In the genomic region with DNA sequence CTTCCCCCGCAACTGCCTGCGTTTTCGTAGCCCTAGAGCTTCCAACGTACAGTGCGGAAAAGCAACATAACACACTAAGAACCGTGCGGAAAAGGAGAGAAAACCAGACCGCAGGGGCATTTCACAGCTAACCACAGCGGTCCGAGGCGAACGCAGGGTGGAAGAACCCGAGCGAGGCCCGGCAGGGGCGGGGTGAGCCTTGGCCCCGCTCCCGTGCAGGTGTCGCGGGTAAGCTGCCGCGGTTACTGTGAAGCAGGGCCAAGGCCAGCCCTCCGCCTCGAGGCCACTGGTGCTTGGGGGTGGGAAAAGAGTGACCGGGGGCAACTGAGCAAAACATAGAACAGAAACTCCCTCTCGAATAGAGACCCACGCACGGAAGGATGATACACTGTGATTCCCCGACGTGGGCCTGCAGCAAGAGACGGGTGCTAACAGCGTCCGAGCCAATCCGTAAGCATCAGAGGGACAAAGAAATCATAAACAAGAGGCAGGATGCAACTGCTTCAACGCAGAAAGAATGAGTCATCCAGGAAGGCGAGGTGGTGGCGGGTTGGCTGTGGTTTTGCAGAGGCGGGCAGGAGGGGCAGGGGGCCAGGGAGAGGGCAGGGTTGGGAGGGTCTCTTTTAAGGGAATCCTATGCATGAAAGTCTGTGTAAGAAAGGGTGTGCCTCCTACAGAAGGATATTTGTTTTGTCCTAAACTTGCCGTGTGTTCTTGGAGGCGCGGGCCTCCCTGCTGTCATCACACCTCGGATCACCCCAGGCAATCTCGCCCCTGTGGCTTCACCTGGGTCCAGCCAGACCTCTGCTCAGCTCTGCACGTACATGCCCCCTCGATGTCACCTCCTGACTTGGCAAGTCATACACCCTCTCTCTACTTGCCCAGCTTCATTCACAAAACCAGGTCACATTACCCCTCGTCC, we compare ENCODE assay signal across 7 cellular contexts. TPM values are rescaled to one million over a fixed set of nuclear protein-coding genes. Genes with fewer than 3 reads are reported as not detected.
DNase-seq lines count a peak whose midpoint lies in the region; ATAC-seq lines count a peak whose summit lies in the region.

No MANE protein-coding gene starts in this region.

- H3K36me3 Mint-ChIP-seq in activated naive CD8-positive, alpha-beta T cell = peaks cover 2% of the 10 kb centered on the region
- H3K36me3 Mint-ChIP-seq in natural killer cell treated with Interleukin-12 subunit alpha and Interleukin-12 subunit beta and Interleukin-15 and Interleukin-18, amount 100 ng/mL, for 72 hours = no peaks in the 10 kb centered on the region

- peaks cover 22% of the 10 kb centered on the region for H3K4me1 Mint-ChIP-seq in activated naive CD8-positive, alpha-beta T cell (ENCODE audit: low read depth)
- H3K4me1 Mint-ChIP-seq in natural killer cell treated with Interleukin-12 subunit alpha and Interleukin-12 subunit beta and Interleukin-15 and Interleukin-18, amount 100 ng/mL, for 72 hours (ENCODE audit: low read depth in 2 of 2) = peaks cover 20 to 31% of the 10 kb centered on the region in 2 donors

- DNase-seq in SHP77 treated with DMSO at 0.1 percent for 48 hours (lab: John Stamatoyannopoulos, UW) (peak; percentile 87), NCI-H345 (lab: John Stamatoyannopoulos, UW) (no peak)
- DNase-seq in natural killer cell treated with Interleukin-12 subunit alpha and Interleukin-12 subunit beta and Interleukin-15 and Interleukin-18, amount 100 ng/mL, for 72 hours (ENCODE audit: low spot score) = peak; percentile 88

- H3K27me3 Mint-ChIP-seq in activated naive CD8-positive, alpha-beta T cell = peaks cover 21% of the 10 kb centered on the region
- peaks cover 21 to 33% of the 10 kb centered on the region in 2 donors for H3K27me3 Mint-ChIP-seq in natural killer cell treated with Interleukin-12 subunit alpha and Interleukin-12 subunit beta and Interleukin-15 and Interleukin-18, amount 100 ng/mL, for 72 hours

- H3K27ac Mint-ChIP-seq in activated naive CD8-positive, alpha-beta T cell = peak overlapping the region; percentile 75
- peak overlapping the region; percentile 53 to 88 for H3K27ac Mint-ChIP-seq in natural killer cell treated with Interleukin-12 subunit alpha and Interleukin-12 subunit beta and Interleukin-15 and Interleukin-18, amount 100 ng/mL, for 72 hours

- H3K9me3 Mint-ChIP-seq in activated naive CD8-positive, alpha-beta T cell (ENCODE audit: low read depth) = no peaks in the 10 kb centered on the region
- H3K9me3 Mint-ChIP-seq in natural killer cell treated with Interleukin-12 subunit alpha and Interleukin-12 subunit beta and Interleukin-15 and Interleukin-18, amount 100 ng/mL, for 72 hours = no peaks in the 10 kb centered on the region

- ATAC-seq in GM19372 (IDR thresholded peaks at IDR 0.05; ENCODE audit: low read depth, unreplicated experiment) (peak; percentile 80), HG03571 (IDR thresholded peaks at IDR 0.05; ENCODE audit: unreplicated experiment) (peak; percentile 62), GM18868 (IDR thresholded peaks at IDR 0.05; ENCODE audit: unreplicated experiment) (no peak)
- peak; percentile 87 to 88 for ATAC-seq in natural killer cell treated with Interleukin-12 subunit alpha and Interleukin-12 subunit beta and Interleukin-15 and Interleukin-18, amount 100 ng/mL, for 72 hours

- H3K4me3 Mint-ChIP-seq in activated naive CD8-positive, alpha-beta T cell = peak overlapping the region; percentile 81
- H3K4me3 Mint-ChIP-seq in natural killer cell treated with Interleukin-12 subunit alpha and Interleukin-12 subunit beta and Interleukin-15 and Interleukin-18, amount 100 ng/mL, for 72 hours = peak overlapping the region; percentile 89

RNA-seq across cellular contexts. Expression of gene GNG4, which starts 7.3 kb away (rescaled TPM):
- under 1 TPM in 1 of 2 donors, not detected in 1; 0.19 TPM for total RNA-seq in natural killer cell treated with Interleukin-12 subunit alpha and Interleukin-12 subunit beta and Interleukin-15 and Interleukin-18, amount 100 ng/mL, for 72 hours
